ENCODE assay signal across 23 cellular contexts in genomic region chr1:53539226-53539625, GRCh38.
"Had no signal": no experiment of that assay in that cellular context is flagged by ENCODE, and none has a peak within 500 bp of the region (broad histone marks: within the 10 kb centered on the region; RNA-seq: fewer than 3 reads in every experiment).

No MANE protein-coding gene starts in this region.

- FAIRE-seq: keratinocyte had no signal

- H3K4me1 Mint-ChIP-seq: immature natural killer cell; stimulated activated memory B cell treated with anti-CD40 and anti-IgM and Interleukin-4, amounts not matched to agents 10 μg/mL and 1 μg/mL and 100 μg/mL, for 72 hours; stimulated activated naive CD8-positive, alpha-beta T cell treated with anti-CD3 and anti-CD28 coated beads, Interleukin-15, amount 100 ng/mL, for 72 hours had no signal

- H3K9me3 ChIP-seq: esophagus squamous epithelium, gastroesophageal sphincter, left ventricle myocardium inferior, lower lobe of right lung, psoas muscle, spleen, testis, tibial nerve had no signal

- H3K36me3 Mint-ChIP-seq: immature natural killer cell; memory B cell; natural killer cell treated with Interleukin-12 subunit alpha and Interleukin-12 subunit beta and Interleukin-15 and Interleukin-18, amount 100 ng/mL, for 72 hours; stimulated activated memory B cell treated with anti-CD40 and anti-IgM and Interleukin-4, amounts not matched to agents 10 μg/mL and 1 μg/mL and 100 μg/mL, for 72 hours had no signal

- H3K4me3 Mint-ChIP-seq: effector memory CD8-positive, alpha-beta T cell; immature natural killer cell; memory B cell; natural killer cell treated with Interleukin-12 subunit alpha and Interleukin-12 subunit beta and Interleukin-15 and Interleukin-18, amount 100 ng/mL, for 72 hours; stimulated activated memory B cell treated with anti-CD40 and anti-IgM and Interleukin-4, amounts not matched to agents 10 μg/mL and 1 μg/mL and 100 μg/mL, for 72 hours; stimulated activated naive CD8-positive, alpha-beta T cell treated with anti-CD3 and anti-CD28 coated beads, Interleukin-15, amount 100 ng/mL, for 72 hours had no signal

- DNase-seq: effector memory CD8-positive, alpha-beta T cell; esophagus squamous epithelium; foreskin fibroblast; immature natural killer cell; left cardiac atrium; left ventricle myocardium inferior; lower lobe of right lung; midbrain; retina; spleen; stimulated activated CD4-positive, alpha-beta T cell treated with anti-CD3 and anti-CD28 coated beads, Interleukin-15, amount 100 ng/mL, for 24 hours; stimulated activated CD4-positive, alpha-beta T cell treated with anti-CD3 and anti-CD28 coated beads, Interleukin-1b, Interleukin-23, amount 100 ng/mL, for 48 hours; stimulated activated CD4-positive, alpha-beta T cell treated with anti-CD3 and anti-CD28 coated beads, Interleukin-4, amount 100 ng/mL, for 24 hours; stimulated activated naive CD8-positive, alpha-beta T cell treated with anti-CD3 and anti-CD28 coated beads, Interleukin-15, amount 100 ng/mL, for 72 hours; testis had no signal

- H3K36me3 ChIP-seq: esophagus squamous epithelium, gastroesophageal sphincter, left ventricle myocardium inferior, lower lobe of right lung, spleen, tibial nerve had no signal

- H3K27ac Mint-ChIP-seq: effector memory CD8-positive, alpha-beta T cell; immature natural killer cell; memory B cell; natural killer cell treated with Interleukin-12 subunit alpha and Interleukin-12 subunit beta and Interleukin-15 and Interleukin-18, amount 100 ng/mL, for 72 hours; stimulated activated memory B cell treated with anti-CD40 and anti-IgM and Interleukin-4, amounts not matched to agents 10 μg/mL and 1 μg/mL and 100 μg/mL, for 72 hours; stimulated activated naive CD8-positive, alpha-beta T cell treated with anti-CD3 and anti-CD28 coated beads, Interleukin-15, amount 100 ng/mL, for 72 hours had no signal

- H3K4me1 ChIP-seq: esophagus squamous epithelium, left ventricle myocardium inferior, lower lobe of right lung, spleen, testis, tibial nerve had no signal

- H3K9me3 Mint-ChIP-seq: effector memory CD8-positive, alpha-beta T cell; immature natural killer cell; memory B cell; natural killer cell treated with Interleukin-12 subunit alpha and Interleukin-12 subunit beta and Interleukin-15 and Interleukin-18, amount 100 ng/mL, for 72 hours; stimulated activated memory B cell treated with anti-CD40 and anti-IgM and Interleukin-4, amounts not matched to agents 10 μg/mL and 1 μg/mL and 100 μg/mL, for 72 hours; stimulated activated naive CD8-positive, alpha-beta T cell treated with anti-CD3 and anti-CD28 coated beads, Interleukin-15, amount 100 ng/mL, for 72 hours had no signal

- ATAC-seq: effector memory CD8-positive, alpha-beta T cell; gastroesophageal sphincter; left cardiac atrium; lower lobe of right lung; natural killer cell treated with Interleukin-12 subunit alpha and Interleukin-12 subunit beta and Interleukin-15 and Interleukin-18, amount 100 ng/mL, for 72 hours; psoas muscle; sciatic nerve; stimulated activated memory B cell treated with anti-CD40 and anti-IgM and Interleukin-4, amounts not matched to agents 10 μg/mL and 1 μg/mL and 100 μg/mL, for 72 hours; stimulated activated naive CD8-positive, alpha-beta T cell treated with anti-CD3 and anti-CD28 coated beads, Interleukin-15, amount 100 ng/mL, for 72 hours had no signal

- H3K27ac ChIP-seq: esophagus squamous epithelium, gastroesophageal sphincter, left ventricle myocardium inferior, lower lobe of right lung, psoas muscle, spleen, testis, tibial nerve had no signal

- H3K27me3 Mint-ChIP-seq: stimulated activated naive CD8-positive, alpha-beta T cell treated with anti-CD3 and anti-CD28 coated beads, Interleukin-15, amount 100 ng/mL, for 72 hours had no signal

- H3K27me3 ChIP-seq: gastroesophageal sphincter, testis, tibial nerve had no signal

- H3K4me3 ChIP-seq: esophagus squamous epithelium, gastroesophageal sphincter, left ventricle myocardium inferior, lower lobe of right lung, psoas muscle, spleen, testis, tibial nerve had no signal
